In the genomic region with DNA sequence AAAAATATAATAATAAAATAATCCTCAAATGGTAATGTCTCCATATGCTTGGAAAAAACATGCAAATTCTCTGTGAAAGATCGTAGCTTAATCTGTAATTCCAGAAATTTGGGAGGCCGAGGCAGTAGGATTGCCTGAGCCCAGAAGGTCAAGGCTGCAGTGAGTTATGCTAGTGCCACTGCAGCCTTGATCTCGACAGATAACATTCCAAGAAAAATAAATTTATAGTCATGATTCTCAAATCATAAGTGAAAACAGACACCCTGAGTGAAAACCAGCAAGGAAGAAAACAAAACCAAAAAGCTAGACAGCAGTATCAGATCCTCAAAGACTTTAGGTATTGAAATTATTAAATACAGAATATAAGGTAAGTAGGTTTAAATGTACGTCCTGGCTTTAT, we compare ENCODE assay signal across 10 cellular contexts. TPM values are rescaled to one million over a fixed set of nuclear protein-coding genes. Genes with fewer than 3 reads are reported as not detected.
"Had no signal": no experiment of that assay in that cellular context is flagged by ENCODE, and none has a peak within 500 bp of the region (broad histone marks: within the 10 kb centered on the region; RNA-seq: fewer than 3 reads in every experiment).

No MANE protein-coding gene starts in this region.

- H3K9ac ChIP-seq: GM23248 had no signal

- H3K4me2 ChIP-seq: GM23338 had no signal

- H3K27ac ChIP-seq: GM23248 had no signal

- H3K4me3 ChIP-seq: GM23248, GM23338, HAP-1 had no signal

- H3K9me3 ChIP-seq: HAP-1 had no signal

- H3K36me3 ChIP-seq: HAP-1 had no signal

- ATAC-seq: GM23338, HCT116 had no signal

- DNase-seq: GM23248, GOT3, H7, H9, HCEC 1CT, HFFc6 had no signal

- H2AFZ ChIP-seq: GM23248, GM23338 had no signal

RNA-seq across cellular contexts. Expression of gene MUC21, which starts 3.8 kb away (rescaled TPM):
- polyA plus RNA-seq: GM23248, GM23338, H1 had no signal

RNA-seq across cellular contexts. Expression of gene MUC22, which starts 30.6 kb away (rescaled TPM):
- polyA plus RNA-seq: GM23248, GM23338 had no signal

RNA-seq across cellular contexts. Expression of gene MUCL3, which starts 38.9 kb away (rescaled TPM):
- polyA plus RNA-seq: GM23248 had no signal

RNA-seq across cellular contexts. Expression of gene SFTA2, which starts 47.7 kb away (rescaled TPM):
- polyA plus RNA-seq: GM23248, GM23338, H1 had no signal
